9 cellular contexts compared by ENCODE assay signal in genomic region chr22:48098243-48098935, GRCh38.
DNase-seq lines count a peak whose midpoint lies in the region; ATAC-seq, FAIRE-seq and TF ChIP-seq lines count a peak whose summit lies in the region.
"Had no signal": no experiment of that assay in that cellular context is flagged by ENCODE, and none has a peak within 500 bp of the region (broad histone marks: within the 10 kb centered on the region; RNA-seq: fewer than 3 reads in every experiment).

No MANE protein-coding gene starts in this region.

- 31 to 34% methylated on average over 8 of the region's 8 CpGs for WGBS in sigmoid colon, 2 donors

- FAIRE-seq in urothelium cell line (lab: Jason Lieb, UNC) = no peak

- DNase-seq in CD1c-positive myeloid dendritic cell (ENCODE audit: extremely low spot score) = peak; percentile 18
- peak; percentile 41 for DNase-seq in SIG-M5 treated with dmso at 0.1 percent for 504 hours (lab: John Stamatoyannopoulos, UW; ENCODE audit: unreplicated experiment)
- DNase-seq in sigmoid colon = no peak
- no peak for DNase-seq in urothelium cell line (ENCODE audit: low spot score)
- DNase-seq in NCI-H2196 (lab: John Stamatoyannopoulos, UW; ENCODE audit: unreplicated experiment) = no peak
- no peak for DNase-seq in NCI-H2081 (lab: John Stamatoyannopoulos, UW)

- intact Hi-C loops in sigmoid colon (cut with DNase I) = no loop called here

- peak; percentile 73 for ATAC-seq in GM18907 (IDR thresholded peaks at IDR 0.05; ENCODE audit: unreplicated experiment)
- peak; percentile 81 for ATAC-seq in HG03060 (IDR thresholded peaks at IDR 0.05; ENCODE audit: low read depth, unreplicated experiment)

- TF ChIP-seq CTCF in sigmoid colon (IDR thresholded peaks at IDR 0.05) = no peak

- TF ChIP-seq POLR2A in sigmoid colon (IDR thresholded peaks at IDR 0.05) = no peak

- H3K4me1 ChIP-seq in sigmoid colon = peaks cover 0 to 1% (median under 1%) of the 10 kb centered on the region in 4 donors

- no peaks in the 10 kb centered on the region for H3K9me3 ChIP-seq in sigmoid colon

- peaks cover 0 to 27% (median 5%) of the 10 kb centered on the region in 3 donors for H3K27me3 ChIP-seq in sigmoid colon

- H3K36me3 ChIP-seq in sigmoid colon = no peaks in the 10 kb centered on the region

- H3K4me3 ChIP-seq in sigmoid colon = no peak overlapping the region

- H3K27ac ChIP-seq in sigmoid colon = no peak overlapping the region
- H3K27ac ChIP-seq: VCaP had no signal

- no peak for TF ChIP-seq EP300 in sigmoid colon (IDR thresholded peaks at IDR 0.05)

Comparison
In these comparisons a context has a peak if more than half of its experiments do, and no peak if none do; other contexts are left out.
1. DNase-seq: peak in CD1c-positive myeloid dendritic cell (single experiment) and SIG-M5 treated with dmso at 0.1 percent for 504 hours (single experiment); none in sigmoid colon (single experiment), urothelium cell line (single experiment), NCI-H2196 (single experiment) and NCI-H2081 (0 of 2).